Comparison of ENCODE assay signal across 2 cellular contexts in the genomic region with DNA sequence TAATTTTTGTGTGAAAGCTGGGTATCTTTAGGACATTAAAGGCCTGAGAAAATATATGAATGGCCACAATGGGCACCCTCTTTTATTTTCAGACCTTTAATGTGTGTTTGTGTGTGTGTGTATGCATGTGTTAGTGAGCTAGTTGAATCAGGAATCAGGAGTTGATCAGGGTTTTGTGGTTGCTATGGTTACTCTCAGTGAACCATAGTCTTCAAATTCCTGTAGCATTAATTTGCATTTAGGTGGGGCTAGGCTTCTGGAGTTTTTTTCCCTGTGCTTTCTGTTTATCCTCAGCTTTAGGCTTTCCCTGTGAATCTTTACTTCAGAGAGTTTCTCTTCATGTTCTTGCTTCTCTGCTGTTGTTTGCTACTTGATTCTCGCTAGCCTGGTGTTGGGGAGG.
TF ChIP-seq lines count a peak whose summit lies in the region.

No MANE protein-coding gene starts in this region.

TF ChIP-seq in HEK293, 187 proteins besides CTCF, POLR2A, EP300 and RAD21:
- TF ChIP-seq, protein P1, sequence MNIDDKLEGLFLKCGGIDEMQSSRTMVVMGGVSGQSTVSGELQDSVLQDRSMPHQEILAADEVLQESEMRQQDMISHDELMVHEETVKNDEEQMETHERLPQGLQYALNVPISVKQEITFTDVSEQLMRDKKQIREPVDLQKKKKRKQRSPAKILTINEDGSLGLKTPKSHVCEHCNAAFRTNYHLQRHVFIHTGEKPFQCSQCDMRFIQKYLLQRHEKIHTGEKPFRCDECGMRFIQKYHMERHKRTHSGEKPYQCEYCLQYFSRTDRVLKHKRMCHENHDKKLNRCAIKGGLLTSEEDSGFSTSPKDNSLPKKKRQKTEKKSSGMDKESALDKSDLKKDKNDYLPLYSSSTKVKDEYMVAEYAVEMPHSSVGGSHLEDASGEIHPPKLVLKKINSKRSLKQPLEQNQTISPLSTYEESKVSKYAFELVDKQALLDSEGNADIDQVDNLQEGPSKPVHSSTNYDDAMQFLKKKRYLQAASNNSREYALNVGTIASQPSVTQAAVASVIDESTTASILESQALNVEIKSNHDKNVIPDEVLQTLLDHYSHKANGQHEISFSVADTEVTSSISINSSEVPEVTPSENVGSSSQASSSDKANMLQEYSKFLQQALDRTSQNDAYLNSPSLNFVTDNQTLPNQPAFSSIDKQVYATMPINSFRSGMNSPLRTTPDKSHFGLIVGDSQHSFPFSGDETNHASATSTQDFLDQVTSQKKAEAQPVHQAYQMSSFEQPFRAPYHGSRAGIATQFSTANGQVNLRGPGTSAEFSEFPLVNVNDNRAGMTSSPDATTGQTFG (tag by site-specific recombination; IDR thresholded peaks at IDR 0.05; ENCODE audit: borderline replicate concordance) = no peak
- TF ChIP-seq ZNF19 (tag by site-specific recombination; IDR thresholded peaks at IDR 0.05; ENCODE audit: low read depth) = no peak
- TF ChIP-seq, protein P2, sequence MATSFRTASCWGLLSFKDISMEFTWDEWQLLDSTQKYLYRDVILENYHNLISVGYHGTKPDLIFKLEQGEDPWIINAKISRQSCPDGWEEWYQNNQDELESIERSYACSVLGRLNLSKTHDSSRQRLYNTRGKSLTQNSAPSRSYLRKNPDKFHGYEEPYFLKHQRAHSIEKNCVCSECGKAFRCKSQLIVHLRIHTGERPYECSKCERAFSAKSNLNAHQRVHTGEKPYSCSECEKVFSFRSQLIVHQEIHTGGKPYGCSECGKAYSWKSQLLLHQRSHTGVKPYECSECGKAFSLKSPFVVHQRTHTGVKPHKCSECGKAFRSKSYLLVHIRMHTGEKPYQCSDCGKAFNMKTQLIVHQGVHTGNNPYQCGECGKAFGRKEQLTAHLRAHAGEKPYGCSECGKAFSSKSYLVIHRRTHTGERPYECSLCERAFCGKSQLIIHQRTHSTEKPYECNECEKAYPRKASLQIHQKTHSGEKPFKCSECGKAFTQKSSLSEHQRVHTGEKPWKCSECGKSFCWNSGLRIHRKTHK (tag by site-specific recombination; IDR thresholded peaks at IDR 0.05) = peak; percentile 53; the same call in 1 of the 2 replicates

TF ChIP-seq in K562, 482 proteins besides CTCF, POLR2A, EP300 and RAD21:
- TF ChIP-seq NFRKB (IDR thresholded peaks at IDR 0.05; ENCODE audit: low read depth) (no peak), RFX1 (IDR thresholded peaks at IDR 0.05) (peak; percentile 44; the same call in 1 of the 2 replicates)
